Comparison of ENCODE assay signal across 9 cellular contexts in genomic region chr20:5657190-5657872, GRCh38. TPM values are rescaled to one million over a fixed set of nuclear protein-coding genes. Genes with fewer than 3 reads are reported as not detected.
A peak's percentile ranks its signal among the peaks of the same experiment; 100 is the strongest.
DNase-seq lines count a peak whose midpoint lies in the region; ATAC-seq and TF ChIP-seq lines count a peak whose summit lies in the region.
"Had no signal": no experiment of that assay in that cellular context is flagged by ENCODE, and none has a peak within 500 bp of the region (broad histone marks: within the 10 kb centered on the region; RNA-seq: fewer than 3 reads in every experiment).

No MANE protein-coding gene starts in this region.

- CTCF ChIA-PET in MCF 10A (lab: Yijun Ruan, JAX) = interaction anchor here (0.7 to 3.8 kb wide), 8 partner anchors 10 to 131 kb away, joined by 3 to 20 read pairs (median 4); no protein-coding TSS in a partner anchor

- no peaks in the 10 kb centered on the region for H3K36me3 Mint-ChIP-seq in MCF 10A (ENCODE audit: insufficient read depth, unreplicated experiment)

- H3K27ac ChIP-seq in right lobe of liver (peak overlapping the region; percentile 13 to 65 (median 39)), tibial nerve (peak overlapping the region in 3 of 4 donors; percentile 41 to 86 (median 67))
- H3K27ac ChIP-seq: 22Rv1 had no signal

- TF ChIP-seq POLR2A in right lobe of liver (IDR thresholded peaks at IDR 0.05) = no peak
- TF ChIP-seq POLR2A in tibial nerve (IDR thresholded peaks at IDR 0.05) = no peak

- peak; percentile 43 for DNase-seq in DMS 273 (lab: John Stamatoyannopoulos, UW; ENCODE audit: unreplicated experiment)
- DNase-seq in DMS 273 treated with DMSO at 0.1 percent for 48 hours (lab: John Stamatoyannopoulos, UW) = no peak
- peak; percentile 99 for DNase-seq in MCF 10A (ENCODE audit: unreplicated experiment)
- peak in 1 of 3 donors; percentile 54 for DNase-seq in right lobe of liver
- DNase-seq in tibial nerve (ENCODE audit: low spot score in 2 of 2) = peak in 1 of 2 donors; percentile 54
- DNase-seq in DMS153 (lab: John Stamatoyannopoulos, UW) = no peak
- DNase-seq in stimulated activated CD4-positive, alpha-beta T cell treated with anti-CD3 and anti-CD28 coated beads, Interleukin-2, amount 100 ng/mL, for 24 hours = no peak

- TSS peak; percentile 72 for BruUV-seq in MCF 10A (replicated peaks; lab: Mats Ljungman, UMichigan)

- peak overlapping the region; percentile 45 for H3K4me3 Mint-ChIP-seq in MCF 10A (ENCODE audit: unreplicated experiment)

- H3K4me1 ChIP-seq in right lobe of liver = peaks cover 0 to 4% (median 0%) of the 10 kb centered on the region in 4 donors
- H3K4me1 ChIP-seq in tibial nerve = peaks cover 0 to 35% (median 25%) of the 10 kb centered on the region in 4 donors

- intact Hi-C loops in MCF 10A (cut with micrococcal nuclease) (no loop called here), right lobe of liver (cut with DNase I) (no loop called here)

- TF ChIP-seq EP300 in tibial nerve (IDR thresholded peaks at IDR 0.05) = peak in 1 of 2 donors; percentile 70

- TF ChIP-seq CTCF in MCF 10A (IDR thresholded peaks at IDR 0.05; ENCODE audit: unreplicated experiment) (no peak), right lobe of liver (IDR thresholded peaks at IDR 0.05) (no peak), tibial nerve (IDR thresholded peaks at IDR 0.05) (no peak)

- H3K36me3 ChIP-seq in right lobe of liver (no peaks in the 10 kb centered on the region), tibial nerve (no peaks in the 10 kb centered on the region)

- ATAC-seq in right lobe of liver (peak; percentile 62 to 82 (median 66)), GM18858 (IDR thresholded peaks at IDR 0.05; ENCODE audit: unreplicated experiment) (no peak)

- H3K9me3 Mint-ChIP-seq in MCF 10A (ENCODE audit: unreplicated experiment) = no peaks in the 10 kb centered on the region

- peak overlapping the region; percentile 47 for H3K27ac Mint-ChIP-seq in MCF 10A (ENCODE audit: low read depth, unreplicated experiment)

- H3K9me3 ChIP-seq in right lobe of liver = no peaks in the 10 kb centered on the region
- H3K9me3 ChIP-seq in tibial nerve = no peaks in the 10 kb centered on the region

- POLR2A ChIA-PET in MCF 10A (lab: Yijun Ruan, JAX) = interaction anchor here (0.6 to 8.4 kb wide), 24 partner anchors 11 to 1041 kb away, joined by 3 to 163 read pairs (median 3); partner anchors contain the start of gene SHLD1

- H3K27me3 ChIP-seq in right lobe of liver = no peaks in the 10 kb centered on the region
- H3K27me3 ChIP-seq in tibial nerve = no peaks in the 10 kb centered on the region

- no peaks in the 10 kb centered on the region for H3K27me3 Mint-ChIP-seq in MCF 10A (ENCODE audit: insufficient read depth, unreplicated experiment)

- 36% methylated on average over 9 of the region's 11 CpGs for WGBS in right lobe of liver (ENCODE audit: insufficient coverage, low coverage, low lambda C conversion rate, missing lambda C conversion rate)
- WGBS in tibial nerve, 2 donors = 14% methylated on average over 10 to 11 of the region's 11 CpGs

- H3K4me3 ChIP-seq in right lobe of liver = no peak overlapping the region
- H3K4me3 ChIP-seq in tibial nerve = no peak overlapping the region

- peaks cover 43% of the 10 kb centered on the region for H3K4me1 Mint-ChIP-seq in MCF 10A (ENCODE audit: insufficient read depth, unreplicated experiment)

RNA-seq across cellular contexts. Expression of gene GPCPD1, which starts 46.5 kb away (rescaled TPM):
- total RNA-seq in MCF 10A (2022) (35.4 and 63.8 TPM in 2 replicates), right lobe of liver (1 to 10 TPM; 3.6 to 9.2 (median 5.8) TPM), tibial nerve (10 to 100 TPM; 18.4 to 24.9 (median 21.6) TPM)

Comparison
In these comparisons a context has a peak if more than half of its experiments do, and no peak if none do; other contexts are left out.
1. DNase-seq: peak in DMS 273 (single experiment) and MCF 10A (single experiment); none in DMS 273 treated with DMSO at 0.1 percent for 48 hours (single experiment), DMS153 (single experiment) and stimulated activated CD4-positive, alpha-beta T cell treated with anti-CD3 and anti-CD28 coated beads, Interleukin-2, amount 100 ng/mL, for 24 hours (0 of 2).